Comparison of ENCODE assay signal across 36 cellular contexts in genomic region chr14:31051023-31051422, GRCh38.
"Had no signal": no experiment of that assay in that cellular context is flagged by ENCODE, and none has a peak within 500 bp of the region (broad histone marks: within the 10 kb centered on the region; RNA-seq: fewer than 3 reads in every experiment).

No MANE protein-coding gene starts in this region.

- H3K9me3 ChIP-seq: ascending aorta, breast epithelium, esophagus squamous epithelium, gastroesophageal sphincter, heart right ventricle had no signal

- H3K27me3 ChIP-seq: ascending aorta, breast epithelium, cardiac muscle cell, esophagus squamous epithelium, gastroesophageal sphincter, heart right ventricle had no signal

- H3K4me1 Mint-ChIP-seq: brain, WTC11 had no signal

- H3K27me3 Mint-ChIP-seq: activated CD4-positive, alpha-beta memory T cell treated with anti-CD3 and anti-CD28 coated beads, Interleukin-2, amount 10 ng/mL, durations not matched to agents 7 days and 5 days; activated CD4-positive, alpha-beta T cell treated with anti-CD3 and anti-CD28 coated beads, Interleukin-2, amount 10 ng/mL, durations not matched to agents 7 days and 5 days; activated naive CD4-positive, alpha-beta T cell treated with anti-CD3 and anti-CD28 coated beads, Interleukin-2, amount 10 ng/mL, durations not matched to agents 7 days and 5 days; activated naive CD8-positive, alpha-beta T cell treated with anti-CD3 and anti-CD28 coated beads, Interleukin-2, amount 10 ng/mL, durations not matched to agents 7 days and 5 days; activated T-cell treated with anti-CD3 and anti-CD28 coated beads, Interleukin-2, amount 50 U/mL, for 24 hours; brain; effector memory CD8-positive, alpha-beta T cell had no signal

- H3K36me3 Mint-ChIP-seq: activated naive CD4-positive, alpha-beta T cell treated with anti-CD3 and anti-CD28 coated beads, Interleukin-2, amount 50 U/mL, for 72 hours; activated naive CD8-positive, alpha-beta T cell treated with anti-CD3 and anti-CD28 coated beads, Interleukin-2, amount 10 ng/mL, durations not matched to agents 7 days and 5 days had no signal

- H3K4me1 ChIP-seq: ascending aorta, breast epithelium had no signal

- DNase-seq: activated CD4-positive, alpha-beta memory T cell treated with anti-CD3 and anti-CD28 coated beads, Interleukin-2, amount 10 ng/mL, durations not matched to agents 7 days and 5 days; activated CD4-positive, alpha-beta T cell treated with anti-CD3 and anti-CD28 coated beads for 1 hour; activated CD4-positive, alpha-beta T cell treated with anti-CD3 and anti-CD28 coated beads for 4 hours; activated CD4-positive, alpha-beta T cell treated with anti-CD3 and anti-CD28 coated beads, Interleukin-2, amount 10 ng/mL, durations not matched to agents 7 days and 5 days; activated CD4-positive, alpha-beta T cell treated with anti-CD3 and anti-CD28 coated beads, Interleukin-2, amount 50 U/mL, for 4 hours; activated CD8-positive, alpha-beta memory T cell treated with anti-CD3 and anti-CD28 coated beads, Interleukin-2, amount 50 U/mL, for 48 hours; activated gamma-delta T cell; activated naive CD4-positive, alpha-beta T cell; activated naive CD4-positive, alpha-beta T cell treated with anti-CD3 and anti-CD28 coated beads, Interleukin-2, amount 10 ng/mL, durations not matched to agents 7 days and 5 days; activated naive CD8-positive, alpha-beta T cell treated with anti-CD3 and anti-CD28 coated beads, Interleukin-2, amount 10 ng/mL, durations not matched to agents 7 days and 5 days; activated T-cell treated with anti-CD3 and anti-CD28 coated beads for 4 hours; activated T-cell treated with anti-CD3 and anti-CD28 coated beads, Interleukin-2, amount 50 U/mL, for 24 hours; activated T-cell treated with anti-CD3 and anti-CD28 coated beads, Interleukin-2, amount 50 U/mL, for 72 hours; central memory CD4-positive, alpha-beta T cell; cerebellar nuclear complex; dermis blood vessel endothelial cell; effector CD4-positive, alpha-beta T cell; effector memory CD8-positive, alpha-beta T cell; esophagus squamous epithelium; foreskin melanocyte; heart right ventricle; T-helper 1 cell; T-helper 2 cell had no signal

- FAIRE-seq: endometrium, endothelial cell of umbilical vein, TTC549 had no signal

- H3K9me3 Mint-ChIP-seq: activated CD4-positive, alpha-beta memory T cell treated with anti-CD3 and anti-CD28 coated beads, Interleukin-2, amount 10 ng/mL, durations not matched to agents 7 days and 5 days; activated CD4-positive, alpha-beta T cell treated with anti-CD3 and anti-CD28 coated beads, Interleukin-2, amount 10 ng/mL, durations not matched to agents 7 days and 5 days; activated naive CD4-positive, alpha-beta T cell treated with anti-CD3 and anti-CD28 coated beads, Interleukin-2, amount 10 ng/mL, durations not matched to agents 7 days and 5 days; activated naive CD4-positive, alpha-beta T cell treated with anti-CD3 and anti-CD28 coated beads, Interleukin-2, amount 50 U/mL, for 72 hours; activated naive CD8-positive, alpha-beta T cell treated with anti-CD3 and anti-CD28 coated beads, Interleukin-2, amount 10 ng/mL, durations not matched to agents 7 days and 5 days; activated T-cell treated with anti-CD3 and anti-CD28 coated beads, Interleukin-2, amount 50 U/mL, for 24 hours; activated T-cell treated with anti-CD3 and anti-CD28 coated beads, Interleukin-2, amount 50 U/mL, for 72 hours; effector memory CD8-positive, alpha-beta T cell had no signal

- H3K36me3 ChIP-seq: ascending aorta, breast epithelium, cardiac muscle cell, esophagus squamous epithelium, gastroesophageal sphincter, heart right ventricle had no signal

- ATAC-seq: activated naive CD4-positive, alpha-beta T cell treated with anti-CD3 and anti-CD28 coated beads, Interleukin-2, amount 50 U/mL, for 72 hours; activated T-cell treated with anti-CD3 and anti-CD28 coated beads, Interleukin-2, amount 50 U/mL, for 72 hours; effector memory CD8-positive, alpha-beta T cell; gastroesophageal sphincter; heart right ventricle; WTC11 had no signal

- H3K27ac ChIP-seq: ascending aorta, breast epithelium, cardiac muscle cell, coronary artery, epithelial cell of prostate, esophagus squamous epithelium, gastroesophageal sphincter, heart right ventricle, VCaP had no signal

- H3K27ac Mint-ChIP-seq: activated CD4-positive, alpha-beta memory T cell treated with anti-CD3 and anti-CD28 coated beads, Interleukin-2, amount 10 ng/mL, durations not matched to agents 7 days and 5 days; activated CD4-positive, alpha-beta T cell treated with anti-CD3 and anti-CD28 coated beads, Interleukin-2, amount 10 ng/mL, durations not matched to agents 7 days and 5 days; activated naive CD4-positive, alpha-beta T cell treated with anti-CD3 and anti-CD28 coated beads, Interleukin-2, amount 10 ng/mL, durations not matched to agents 7 days and 5 days; activated naive CD4-positive, alpha-beta T cell treated with anti-CD3 and anti-CD28 coated beads, Interleukin-2, amount 50 U/mL, for 72 hours; activated naive CD8-positive, alpha-beta T cell treated with anti-CD3 and anti-CD28 coated beads, Interleukin-2, amount 10 ng/mL, durations not matched to agents 7 days and 5 days; activated T-cell treated with anti-CD3 and anti-CD28 coated beads, Interleukin-2, amount 50 U/mL, for 24 hours; brain; effector memory CD8-positive, alpha-beta T cell; WTC11 had no signal

- H3K4me3 Mint-ChIP-seq: activated CD4-positive, alpha-beta memory T cell treated with anti-CD3 and anti-CD28 coated beads, Interleukin-2, amount 10 ng/mL, durations not matched to agents 7 days and 5 days; activated CD4-positive, alpha-beta T cell treated with anti-CD3 and anti-CD28 coated beads, Interleukin-2, amount 10 ng/mL, durations not matched to agents 7 days and 5 days; activated naive CD4-positive, alpha-beta T cell treated with anti-CD3 and anti-CD28 coated beads, Interleukin-2, amount 10 ng/mL, durations not matched to agents 7 days and 5 days; activated naive CD8-positive, alpha-beta T cell treated with anti-CD3 and anti-CD28 coated beads, Interleukin-2, amount 10 ng/mL, durations not matched to agents 7 days and 5 days; activated T-cell treated with anti-CD3 and anti-CD28 coated beads, Interleukin-2, amount 50 U/mL, for 24 hours; activated T-cell treated with anti-CD3 and anti-CD28 coated beads, Interleukin-2, amount 50 U/mL, for 72 hours; brain; effector memory CD8-positive, alpha-beta T cell; WTC11 had no signal

- H3K4me3 ChIP-seq: ascending aorta, breast epithelium, cardiac muscle cell, coronary artery, esophagus squamous epithelium, gastroesophageal sphincter, heart right ventricle had no signal
